6 cellular contexts compared by ENCODE assay signal in the genomic region with DNA sequence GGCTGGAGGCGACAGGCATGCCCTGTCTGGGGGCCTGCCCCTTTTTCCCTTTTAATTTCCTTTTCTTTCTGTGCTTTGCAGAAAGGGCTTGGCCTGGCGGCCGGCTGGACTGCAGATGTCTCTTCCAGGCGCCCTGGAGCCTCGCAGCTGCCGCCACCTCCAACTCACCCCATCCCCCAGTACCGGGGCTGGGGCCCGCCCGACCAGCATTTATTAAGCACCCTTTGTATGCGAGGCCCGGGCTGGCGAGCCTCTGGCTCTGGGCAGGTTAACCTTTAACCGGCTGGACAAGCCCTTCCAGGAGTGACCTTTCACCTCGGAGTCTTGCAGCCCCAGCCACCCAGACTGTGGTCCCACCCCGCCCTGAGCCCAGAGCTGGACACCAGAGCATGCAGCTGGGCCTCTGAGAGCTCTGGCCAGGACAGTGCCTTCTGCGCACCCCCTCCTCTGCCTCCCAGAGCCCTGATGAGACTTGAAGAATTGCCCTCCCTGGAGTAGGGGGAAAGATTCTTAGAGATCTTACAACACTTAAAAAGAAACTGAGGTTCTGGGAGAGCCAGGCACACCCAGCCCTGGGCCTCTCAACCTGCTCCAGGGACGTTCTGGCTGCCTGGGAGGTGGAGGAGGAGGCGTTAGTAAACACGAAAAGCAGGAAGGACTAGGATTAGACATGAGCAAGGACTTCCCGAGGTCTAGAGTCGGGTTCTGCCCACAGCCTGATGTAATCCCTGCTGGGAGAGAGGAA. TPM values are rescaled to one million over a fixed set of nuclear protein-coding genes. Genes with fewer than 3 reads are reported as not detected.
A peak's percentile ranks its signal among the peaks of the same experiment; 100 is the strongest.
DNase-seq lines count a peak whose midpoint lies in the region; ATAC-seq lines count a peak whose summit lies in the region.

No MANE protein-coding gene starts in this region.

- H3K4me3 Mint-ChIP-seq in activated T-cell treated with anti-CD3 and anti-CD28 coated beads, Interleukin-2, amount 50 U/mL, for 72 hours: peak overlapping the region; percentile 90 to 93

- peak in 1 of 2 donors; percentile 19 for DNase-seq in activated T-cell treated with anti-CD3 and anti-CD28 coated beads, Interleukin-2, amount 50 U/mL, for 72 hours
- DNase-seq in activated T-cell treated with anti-CD3 and anti-CD28 coated beads, Interleukin-2, amount 50 U/mL, for 48 hours: no peak
- peak; percentile 41 for DNase-seq in dermis blood vessel endothelial cell
- peak; percentile 86 for DNase-seq in posterior vena cava (ENCODE audit: low spot score)

- H3K27me3 Mint-ChIP-seq in activated T-cell treated with anti-CD3 and anti-CD28 coated beads, Interleukin-2, amount 50 U/mL, for 72 hours (ENCODE audit: low read depth): peaks cover 9% of the 10 kb centered on the region

- H3K9me3 Mint-ChIP-seq in activated T-cell treated with anti-CD3 and anti-CD28 coated beads, Interleukin-2, amount 50 U/mL, for 72 hours: no peaks in the 10 kb centered on the region

- ATAC-seq in activated T-cell treated with anti-CD3 and anti-CD28 coated beads, Interleukin-2, amount 50 U/mL, for 72 hours (replicated peaks in 1 of 2): peak in 1 of 2 donors; percentile 1
- ATAC-seq in HG02938 (IDR thresholded peaks at IDR 0.05; ENCODE audit: unreplicated experiment): no peak
- no peak for ATAC-seq in HG03439 (IDR thresholded peaks at IDR 0.05; ENCODE audit: unreplicated experiment)

- intact Hi-C loops in posterior vena cava (cut with DNase I): no loop called here

- H3K4me1 Mint-ChIP-seq in activated T-cell treated with anti-CD3 and anti-CD28 coated beads, Interleukin-2, amount 50 U/mL, for 72 hours (ENCODE audit: low read depth): peaks cover 10% of the 10 kb centered on the region

- no peak overlapping the region for H3K27ac Mint-ChIP-seq in activated T-cell treated with anti-CD3 and anti-CD28 coated beads, Interleukin-2, amount 50 U/mL, for 72 hours

- no peaks in the 10 kb centered on the region for H3K36me3 Mint-ChIP-seq in activated T-cell treated with anti-CD3 and anti-CD28 coated beads, Interleukin-2, amount 50 U/mL, for 72 hours (ENCODE audit: insufficient read depth in 2 of 2)

RNA-seq across cellular contexts. Expression of a gene that starts 1.1 kb away (rescaled TPM):
- 1 to 10 TPM; 4.7 to 6.4 TPM for total RNA-seq in activated T-cell treated with anti-CD3 and anti-CD28 coated beads, Interleukin-2, amount 50 U/mL, for 72 hours
- 63.1 and 82.0 TPM in 2 replicates for total RNA-seq in dermis blood vessel endothelial cell
- total RNA-seq in posterior vena cava: 10 to 100 TPM; 21.2 to 22.8 TPM

RNA-seq across cellular contexts. Expression of a gene that starts 17.7 kb away (rescaled TPM):
- under 1 TPM; 0.19 to 0.46 TPM for total RNA-seq in activated T-cell treated with anti-CD3 and anti-CD28 coated beads, Interleukin-2, amount 50 U/mL, for 72 hours
- total RNA-seq in dermis blood vessel endothelial cell (48.6 and 75.9 TPM in 2 replicates), posterior vena cava (1 to 10 TPM; 4.8 to 5.7 TPM)

RNA-seq across cellular contexts. Expression of a gene that starts 20.4 kb away (rescaled TPM):
- total RNA-seq in activated T-cell treated with anti-CD3 and anti-CD28 coated beads, Interleukin-2, amount 50 U/mL, for 72 hours: 10 to 100 TPM; 86.6 to 96.1 TPM
- total RNA-seq in dermis blood vessel endothelial cell (98.2 and 137 TPM in 2 replicates), posterior vena cava (10 to 100 TPM; 62.9 to 64.6 TPM)

RNA-seq across cellular contexts. Expression of a gene that starts 20.8 kb away (rescaled TPM):
- total RNA-seq in activated T-cell treated with anti-CD3 and anti-CD28 coated beads, Interleukin-2, amount 50 U/mL, for 72 hours: 10 to 100 TPM; 19.3 to 19.4 TPM
- total RNA-seq in dermis blood vessel endothelial cell: 3.8 and 4.4 TPM in 2 replicates
- 10 to 100 TPM; 14.8 to 18.0 TPM for total RNA-seq in posterior vena cava

RNA-seq across cellular contexts. Expression of a gene that starts 31.7 kb away (rescaled TPM):
- total RNA-seq in activated T-cell treated with anti-CD3 and anti-CD28 coated beads, Interleukin-2, amount 50 U/mL, for 72 hours: 10 to 100 TPM; 27.2 to 32.8 TPM
- total RNA-seq in dermis blood vessel endothelial cell (18.7 and 24.8 TPM in 2 replicates), posterior vena cava (10 to 100 TPM; 16.4 to 17.6 TPM)

Comparison
In these comparisons a context has a peak if more than half of its experiments do, and no peak if none do; other contexts are left out.
1. DNase-seq: peak in dermis blood vessel endothelial cell (single experiment) and posterior vena cava (single experiment); none in activated T-cell treated with anti-CD3 and anti-CD28 coated beads, Interleukin-2, amount 50 U/mL, for 48 hours (0 of 2).